18 cellular contexts compared by ENCODE assay signal in the genomic region with DNA sequence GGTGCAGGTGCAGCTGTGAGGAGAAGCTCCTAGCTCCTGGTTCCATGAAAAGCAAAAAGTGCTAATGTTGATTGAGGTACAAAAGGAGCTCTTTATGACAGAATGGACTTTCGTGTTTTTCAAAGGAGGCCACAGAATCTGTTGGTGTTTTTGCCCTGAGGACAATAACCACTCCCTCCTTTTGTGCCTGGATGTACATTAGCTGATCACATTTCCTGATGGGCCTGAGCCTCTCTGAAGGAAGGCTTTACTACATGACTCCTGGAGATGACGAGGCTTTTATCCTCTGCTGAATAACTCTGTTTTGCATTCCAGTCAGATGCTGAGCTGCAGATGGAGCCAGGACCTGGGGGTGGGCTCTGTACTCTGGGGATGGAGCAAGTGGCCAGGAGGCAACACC.
DNase-seq lines count a peak whose midpoint lies in the region; ATAC-seq and TF ChIP-seq lines count a peak whose summit lies in the region.
"Had no signal": no experiment of that assay in that cellular context is flagged by ENCODE, and none has a peak within 500 bp of the region (broad histone marks: within the 10 kb centered on the region; RNA-seq: fewer than 3 reads in every experiment).

No MANE protein-coding gene starts in this region.

- 27% methylated on average over 2 of the region's 2 CpGs for WGBS in prostate gland

- no peak overlapping the region for H3K9ac ChIP-seq in neural progenitor cell
- H3K9ac ChIP-seq: BLaER1 had no signal

- no peaks in the 10 kb centered on the region for H3K9me3 Mint-ChIP-seq in neural progenitor cell
- H3K9me3 Mint-ChIP-seq: CD8-positive, alpha-beta T cell; HFFc6; T-helper 1 cell treated with Interleukin-12 subunit alpha and Interleukin-12 subunit beta and Interleukin-4 antibody, amounts not matched to agents 30 μg/mL and 1 μg/mL, for 36 hours had no signal

- H3K4me3 ChIP-seq in neural progenitor cell (no peak overlapping the region), prostate gland (no peak overlapping the region)
- H3K4me3 ChIP-seq: BLaER1 had no signal

- H3K27me3 ChIP-seq in neural progenitor cell = no peaks in the 10 kb centered on the region
- H3K27me3 ChIP-seq in prostate gland (replicated peaks; ENCODE audit: insufficient read depth) = no peaks in the 10 kb centered on the region
- H3K27me3 ChIP-seq: BLaER1 had no signal

- H3K36me3 Mint-ChIP-seq in neural progenitor cell = no peaks in the 10 kb centered on the region
- H3K36me3 Mint-ChIP-seq: CD8-positive, alpha-beta T cell had no signal

- peak overlapping the region; percentile 27 for H2AFZ ChIP-seq in neural progenitor cell (replicated peaks)

- H3K36me3 ChIP-seq in neural progenitor cell (no peaks in the 10 kb centered on the region), prostate gland (no peaks in the 10 kb centered on the region)
- H3K36me3 ChIP-seq: BLaER1 had no signal

- H3K4me3 Mint-ChIP-seq in neural progenitor cell = no peak overlapping the region
- H3K4me3 Mint-ChIP-seq: CD8-positive, alpha-beta T cell; HFFc6; T-helper 1 cell treated with Interleukin-12 subunit alpha and Interleukin-12 subunit beta and Interleukin-4 antibody, amounts not matched to agents 30 μg/mL and 1 μg/mL, for 36 hours had no signal

- H4K20me1 ChIP-seq in neural progenitor cell (ENCODE audit: low read depth) = no peaks in the 10 kb centered on the region
- H4K20me1 ChIP-seq: BLaER1 had no signal

- H3K27ac Mint-ChIP-seq in neural progenitor cell = no peak overlapping the region
- H3K27ac Mint-ChIP-seq: CD8-positive, alpha-beta T cell; HFFc6; T-helper 1 cell treated with Interleukin-12 subunit alpha and Interleukin-12 subunit beta and Interleukin-4 antibody, amounts not matched to agents 30 μg/mL and 1 μg/mL, for 36 hours had no signal

- H3F3A ChIP-seq in neural progenitor cell (ENCODE audit: low read depth) = no peaks in the 10 kb centered on the region

- no peaks in the 10 kb centered on the region for H3K79me2 ChIP-seq in neural progenitor cell (ENCODE audit: low read depth)

- peaks cover 5% of the 10 kb centered on the region for H3K27me3 Mint-ChIP-seq in neural progenitor cell (ENCODE audit: insufficient read depth, low read depth)

- H3K4me2 ChIP-seq in neural progenitor cell = no peak overlapping the region
- H3K4me2 ChIP-seq: BLaER1 had no signal

- intact Hi-C loops in prostate gland (cut with DNase I) = loop anchor here (10.0 kb wide), 2 partner anchors 431 to 751 kb away; no protein-coding TSS in a partner anchor

- DNase-seq in NCI-H1417 (lab: John Stamatoyannopoulos, UW) (peak; percentile 35 to 72 (median 45)), NCI-H1417 treated with DMSO at 0.1 percent for 48 hours (lab: John Stamatoyannopoulos, UW) (no peak), NCI-H2081 treated with DMSO at 0.1 percent for 48 hours (lab: John Stamatoyannopoulos, UW) (peak; percentile 40), NCI-H526 treated with DMSO at 0.1 percent for 48 hours (lab: John Stamatoyannopoulos, UW) (peak; percentile 71), neural progenitor cell (ENCODE audit: low spot score) (no peak), prostate gland (ENCODE audit: low spot score) (no peak)
- no peak for DNase-seq in activated effector memory CD4-positive, alpha-beta T cell treated with anti-CD3 and anti-CD28 coated beads, Interleukin-2, amount 50 U/mL, for 16 hours
- DNase-seq: 8988T; CD8-positive, alpha-beta T cell; HFFc6; KG1; NCI-H1048; NCI-H2029 treated with DMSO at 0.1 percent for 48 hours had no signal

- no peak for ATAC-seq in HG02571 (IDR thresholded peaks at IDR 0.05; ENCODE audit: unreplicated experiment)
- ATAC-seq: CD8-positive, alpha-beta T cell; HepG2 had no signal

- H3K27ac ChIP-seq in neural progenitor cell = no peak overlapping the region
- no peak overlapping the region for H3K27ac ChIP-seq in prostate gland
- H3K27ac ChIP-seq: BLaER1, RWPE1 had no signal

- TF ChIP-seq POLR2A in prostate gland (IDR thresholded peaks at IDR 0.05) = no peak

- TF ChIP-seq CTCF in neural progenitor cell (IDR thresholded peaks at IDR 0.05) (no peak), prostate gland (IDR thresholded peaks at IDR 0.05) (no peak)

- H3K4me1 ChIP-seq in neural progenitor cell (peaks cover 25% of the 10 kb centered on the region), prostate gland (replicated peaks) (no peaks in the 10 kb centered on the region)

- peaks cover 32% of the 10 kb centered on the region for H3K4me1 Mint-ChIP-seq in neural progenitor cell

- H3K9me3 ChIP-seq in neural progenitor cell (ENCODE audit: low read depth) = no peaks in the 10 kb centered on the region
- no peaks in the 10 kb centered on the region for H3K9me3 ChIP-seq in prostate gland
- H3K9me3 ChIP-seq: BLaER1 had no signal

Comparison
In these comparisons a context has a peak if more than half of its experiments do, and no peak if none do; other contexts are left out.
1. DNase-seq: peak in NCI-H1417 (3 of 3), NCI-H2081 treated with DMSO at 0.1 percent for 48 hours (single experiment) and NCI-H526 treated with DMSO at 0.1 percent for 48 hours (single experiment); none in NCI-H1417 treated with DMSO at 0.1 percent for 48 hours (single experiment), neural progenitor cell (single experiment), activated effector memory CD4-positive, alpha-beta T cell treated with anti-CD3 and anti-CD28 coated beads, Interleukin-2, amount 50 U/mL, for 16 hours (single experiment) and prostate gland (single experiment).